ENCODE assay signal across 13 cellular contexts in the genomic region with DNA sequence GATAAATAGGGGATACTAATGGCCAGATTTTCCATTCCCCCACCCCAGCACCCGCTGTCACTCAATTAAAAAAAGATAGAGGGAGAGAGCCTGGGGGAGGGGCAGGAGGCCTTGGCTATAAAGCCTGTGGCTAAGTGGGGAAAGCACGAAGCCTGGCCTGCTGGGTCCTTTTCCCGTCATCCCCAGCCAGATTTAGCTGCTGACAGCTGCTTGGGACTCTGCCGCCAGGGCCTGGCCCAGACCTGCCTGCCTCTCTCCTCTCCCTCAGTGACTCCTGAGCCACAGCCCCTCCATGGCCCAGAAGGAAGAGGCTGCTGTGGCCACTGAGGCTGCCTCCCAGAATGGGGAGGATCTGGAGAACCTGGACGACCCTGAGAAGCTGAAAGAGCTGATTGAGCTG. TPM values are rescaled to one million over a fixed set of nuclear protein-coding genes. Genes with fewer than 3 reads are reported as not detected.
DNase-seq lines count a peak whose midpoint lies in the region; ATAC-seq and TF ChIP-seq lines count a peak whose summit lies in the region.
"Had no signal": no experiment of that assay in that cellular context is flagged by ENCODE, and none has a peak within 500 bp of the region (broad histone marks: within the 10 kb centered on the region; RNA-seq: fewer than 3 reads in every experiment).

A gene (plus strand): TSS at position 147 of the 400 bp plus-strand sequence. CDS start 146 bp downstream, at position 293.

- H3K27me3 ChIP-seq in SU-DHL-6 (ENCODE audit: low read length): no peaks in the 10 kb centered on the region
- H3K27me3 ChIP-seq in left ventricle myocardium inferior (ENCODE audit: low read depth): no peaks in the 10 kb centered on the region
- no peaks in the 10 kb centered on the region for H3K27me3 ChIP-seq in gastrocnemius medialis
- H3K27me3 ChIP-seq: brain microvascular endothelial cell, uterus had no signal

- H3K4me3 ChIP-seq in SU-DHL-6 (ENCODE audit: insufficient read depth, low read length, poor library complexity, severe bottlenecking) (no peak within 1 kb of the TSS), left ventricle myocardium inferior (peak within 1 kb of the TSS; percentile 70), gastrocnemius medialis (peak within 1 kb of the TSS; percentile 47 to 66 (median 58))
- H3K4me3 ChIP-seq: uterus had no signal

- peaks cover 11% of the 10 kb centered on the region for H3K4me1 Mint-ChIP-seq in activated CD8-positive, alpha-beta memory T cell treated with anti-CD3 and anti-CD28 coated beads, Interleukin-2, amount 10 ng/mL, durations not matched to agents 7 days and 5 days

- CTCF ChIA-PET in activated CD8-positive, alpha-beta memory T cell treated with anti-CD3 and anti-CD28 coated beads, Interleukin-2, amount 10 ng/mL, durations not matched to agents 7 days and 5 days (lab: Charles Lee): interaction anchor here (1.3 to 5.0 kb wide), 6 partner anchors 11 to 25 kb away, joined by 3 to 24 read pairs (median 6); a partner anchor contains a TSS

- peak within 1 kb of the TSS; percentile 27 for H3K4me2 ChIP-seq in SU-DHL-6 (ENCODE audit: low read depth, low read length, poor library complexity, severe bottlenecking)

- H3K36me3 ChIP-seq in SU-DHL-6 (ENCODE audit: low read length) (no peaks in the 10 kb centered on the region), left ventricle myocardium inferior (no peaks in the 10 kb centered on the region), gastrocnemius medialis (no peaks in the 10 kb centered on the region)
- H3K36me3 ChIP-seq: brain microvascular endothelial cell, uterus had no signal

- peak; percentile 37 for DNase-seq in activated CD8-positive, alpha-beta memory T cell treated with anti-CD3 and anti-CD28 coated beads, Interleukin-2, amount 10 ng/mL, durations not matched to agents 7 days and 5 days
- DNase-seq in activated CD8-positive, alpha-beta memory T cell treated with anti-CD3 and anti-CD28 coated beads, Interleukin-2, amount 50 U/mL, for 48 hours: no peak
- peak; percentile 83 for DNase-seq in left ventricle myocardium inferior
- DNase-seq in gastrocnemius medialis: peak; percentile 85 to 96
- no peak for DNase-seq in NOMO-1 (lab: John Stamatoyannopoulos, UW; ENCODE audit: unreplicated experiment in 2 of 2)
- DNase-seq in NCI-H2227 (lab: John Stamatoyannopoulos, UW; ENCODE audit: unreplicated experiment): no peak
- DNase-seq: AML-193, brain microvascular endothelial cell, NCI-H1105, RPMI8226, uterus had no signal

- peaks cover 6% of the 10 kb centered on the region for H3K36me3 Mint-ChIP-seq in activated CD8-positive, alpha-beta memory T cell treated with anti-CD3 and anti-CD28 coated beads, Interleukin-2, amount 10 ng/mL, durations not matched to agents 7 days and 5 days

- H3K27ac Mint-ChIP-seq in activated CD8-positive, alpha-beta memory T cell treated with anti-CD3 and anti-CD28 coated beads, Interleukin-2, amount 10 ng/mL, durations not matched to agents 7 days and 5 days: peak within 1 kb of the TSS; percentile 61

- H3K4me1 ChIP-seq in left ventricle myocardium inferior (peaks cover 69% of the 10 kb centered on the region), gastrocnemius medialis (peaks cover 81 to 82% of the 10 kb centered on the region in 2 donors)
- H3K4me1 ChIP-seq: uterus had no signal

- no peaks in the 10 kb centered on the region for H3K9me3 ChIP-seq in SU-DHL-6 (ENCODE audit: insufficient read depth, low read length)
- no peaks in the 10 kb centered on the region for H3K9me3 ChIP-seq in left ventricle myocardium inferior (replicated peaks)
- H3K9me3 ChIP-seq in gastrocnemius medialis: no peaks in the 10 kb centered on the region
- H3K9me3 ChIP-seq: uterus had no signal

- no peaks in the 10 kb centered on the region for H3K27me3 Mint-ChIP-seq in activated CD8-positive, alpha-beta memory T cell treated with anti-CD3 and anti-CD28 coated beads, Interleukin-2, amount 10 ng/mL, durations not matched to agents 7 days and 5 days

- ATAC-seq in activated CD8-positive, alpha-beta memory T cell treated with anti-CD3 and anti-CD28 coated beads, Interleukin-2, amount 10 ng/mL, durations not matched to agents 7 days and 5 days: no peak
- peak; percentile 71 for ATAC-seq in gastrocnemius medialis
- ATAC-seq in HG03565 (IDR thresholded peaks at IDR 0.05; ENCODE audit: unreplicated experiment): no peak

- no peak within 1 kb of the TSS; the same call in 1 of the 2 replicates for H3K27ac ChIP-seq in SU-DHL-6 (ENCODE audit: low read depth, low read length)
- peak within 1 kb of the TSS; percentile 91 for H3K27ac ChIP-seq in left ventricle myocardium inferior (replicated peaks)
- H3K27ac ChIP-seq in gastrocnemius medialis: peak within 1 kb of the TSS; percentile 96 to 99 (median 98)
- H3K27ac ChIP-seq: brain microvascular endothelial cell, uterus had no signal

- H3F3A ChIP-seq in SU-DHL-6 (ENCODE audit: insufficient read depth): no peaks in the 10 kb centered on the region

- H4K20me1 ChIP-seq in SU-DHL-6 (ENCODE audit: low read depth, low read length): no peaks in the 10 kb centered on the region

- peak; percentile 78 to 88 for TF ChIP-seq POLR2A in gastrocnemius medialis (IDR thresholded peaks at IDR 0.05)

- intact Hi-C loops in left ventricle myocardium inferior (cut with micrococcal nuclease) (no loop called here), gastrocnemius medialis (cut with DNase I; ENCODE audit: low total_unique reads) (loop anchor here (2.0 kb wide), 1 partner anchor 20 kb away; a partner anchor contains a TSS)

- H3K9me3 Mint-ChIP-seq in activated CD8-positive, alpha-beta memory T cell treated with anti-CD3 and anti-CD28 coated beads, Interleukin-2, amount 10 ng/mL, durations not matched to agents 7 days and 5 days (ENCODE audit: low read depth): no peaks in the 10 kb centered on the region

- H3K9me2 ChIP-seq in SU-DHL-6 (replicated peaks; ENCODE audit: insufficient read depth, low read length): no peaks in the 10 kb centered on the region

- H3K9ac ChIP-seq in SU-DHL-6 (ENCODE audit: low read length): no peak within 1 kb of the TSS

- H3K4me3 Mint-ChIP-seq in activated CD8-positive, alpha-beta memory T cell treated with anti-CD3 and anti-CD28 coated beads, Interleukin-2, amount 10 ng/mL, durations not matched to agents 7 days and 5 days: no peak within 1 kb of the TSS

- in situ Hi-C loops in gastrocnemius medialis (cut with MboI; ENCODE audit: low sequenced_read_pairs in 4 of 4): no loop called here

- peak within 1 kb of the TSS; percentile 46 for H2AFZ ChIP-seq in SU-DHL-6 (ENCODE audit: low read depth, low read length, severe bottlenecking)

- TF ChIP-seq CTCF in SU-DHL-6 (IDR thresholded peaks at IDR 0.05; ENCODE audit: insufficient read depth, low read length, poor library complexity, severe bottlenecking) (no peak), left ventricle myocardium inferior (IDR thresholded peaks at IDR 0.05; ENCODE audit: borderline replicate concordance) (no peak), gastrocnemius medialis (IDR thresholded peaks at IDR 0.05 in 4 of 5, conservative IDR thresholded peaks at IDR 0.05 in 1 of 5) (no peak)

- H3K79me2 ChIP-seq in SU-DHL-6 (ENCODE audit: insufficient read depth, low read length): no peaks in the 10 kb centered on the region

RNA-seq across cellular contexts. Expression of the gene that starts here (rescaled TPM):
- not detected for total RNA-seq in activated CD8-positive, alpha-beta memory T cell treated with anti-CD3 and anti-CD28 coated beads, Interleukin-2, amount 10 ng/mL, durations not matched to agents 7 days and 5 days
- total RNA-seq in left ventricle myocardium inferior (219 TPM), gastrocnemius medialis (100 to 1,000 TPM in 2 of 4 donors, 10 to 100 TPM in 2; 93.9 to 315 (median 106) TPM)
- total RNA-seq: uterus had no signal

Comparison
In these comparisons a context has a peak if more than half of its experiments do, and no peak if none do; other contexts are left out.
1. RNA of the gene that starts here (total RNA-seq): 219 TPM in left ventricle myocardium inferior (single experiment) and 93.9 to 315 TPM in gastrocnemius medialis; not detected in activated CD8-positive, alpha-beta memory T cell treated with anti-CD3 and anti-CD28 coated beads, Interleukin-2, amount 10 ng/mL, durations not matched to agents 7 days and 5 days; every median in the first group is over 10 times any median in the second.
2. Peak in DNase-seq in activated CD8-positive, alpha-beta memory T cell treated with anti-CD3 and anti-CD28 coated beads, Interleukin-2, amount 10 ng/mL, durations not matched to agents 7 days and 5 days; RNA of the gene not detected or under 1 TPM.
3. ATAC-seq: peak in gastrocnemius medialis (2 of 2); none in activated CD8-positive, alpha-beta memory T cell treated with anti-CD3 and anti-CD28 coated beads, Interleukin-2, amount 10 ng/mL, durations not matched to agents 7 days and 5 days (single experiment) and HG03565 (single experiment).
4. DNase-seq: peak in left ventricle myocardium inferior (single experiment) and gastrocnemius medialis (2 of 2); none in activated CD8-positive, alpha-beta memory T cell treated with anti-CD3 and anti-CD28 coated beads, Interleukin-2, amount 50 U/mL, for 48 hours (single experiment), NOMO-1 (0 of 2) and NCI-H2227 (single experiment).